30 cellular contexts compared by ENCODE assay signal in the genomic region with DNA sequence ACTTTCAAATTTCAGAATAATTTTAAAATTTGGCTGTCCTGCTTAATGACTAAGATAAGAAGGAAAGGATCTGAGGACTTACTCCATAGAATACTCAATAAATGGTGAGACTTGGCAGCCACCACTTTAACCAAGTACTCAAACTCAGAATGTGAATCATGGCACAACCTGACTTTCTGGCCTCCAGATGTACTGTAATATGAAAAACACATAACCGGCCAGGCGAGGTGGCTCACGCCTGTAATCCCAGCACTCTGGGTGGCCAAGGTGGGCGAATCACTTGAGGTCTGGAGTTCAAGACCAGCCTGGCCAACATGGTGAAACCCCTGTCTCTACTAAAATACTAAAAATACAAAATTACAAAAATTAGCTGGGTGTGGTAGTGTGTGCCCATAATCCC.
"Had no signal": no experiment of that assay in that cellular context is flagged by ENCODE, and none has a peak within 500 bp of the region (broad histone marks: within the 10 kb centered on the region; RNA-seq: fewer than 3 reads in every experiment).

No MANE protein-coding gene starts in this region.

- H3K4me1 Mint-ChIP-seq: mesothelial cell of epicardium; naive B cell; stimulated activated effector memory CD8-positive, alpha-beta T cell treated with anti-CD3 and anti-CD28 coated beads, Interleukin-12 subunit alpha, Interleukin-12 subunit beta, amount 100 ng/mL, for 72 hours had no signal

- H3K27ac ChIP-seq: colonic mucosa, left ventricle myocardium inferior, neutrophil, sigmoid colon, thyroid gland, upper lobe of right lung, VCaP had no signal

- H3K27me3 ChIP-seq: colonic mucosa, dorsolateral prefrontal cortex, gastrocnemius medialis, neutrophil, ovary, sigmoid colon, thyroid gland, upper lobe of right lung had no signal

- DNase-seq: activated CD4-positive, alpha-beta memory T cell treated with anti-CD3 and anti-CD28 coated beads for 36 hours; activated CD4-positive, alpha-beta T cell treated with anti-CD3 and anti-CD28 coated beads for 4 hours; activated naive CD4-positive, alpha-beta T cell; activated T-cell treated with anti-CD3 and anti-CD28 coated beads, Interleukin-2, amount 50 U/mL, for 48 hours; cerebellar nuclear complex; colonic mucosa; dorsolateral prefrontal cortex; effector memory CD4-positive, alpha-beta T cell; gastrocnemius medialis; glutamatergic neuron; islet precursor cell; left ventricle myocardium inferior; naive B cell; nephron progenitor cell; ovary; sigmoid colon; stimulated activated CD4-positive, alpha-beta T cell treated with anti-CD3 and anti-CD28 coated beads, Interleukin-4, amount 100 ng/mL, for 24 hours; substantia nigra; SW 1271; T-helper 9 cell; thyroid gland; upper lobe of right lung had no signal

- H3K27ac Mint-ChIP-seq: activated CD4-positive, alpha-beta memory T cell treated with anti-CD3 and anti-CD28 coated beads for 36 hours; activated naive CD4-positive, alpha-beta T cell treated with anti-CD3 and anti-CD28 coated beads, Interleukin-2, amount 50 U/mL, for 72 hours; mesothelial cell of epicardium; naive B cell; progenitor cell of endocrine pancreas; stimulated activated effector memory CD8-positive, alpha-beta T cell treated with anti-CD3 and anti-CD28 coated beads, Interleukin-12 subunit alpha, Interleukin-12 subunit beta, amount 100 ng/mL, for 72 hours; stimulated activated naive CD8-positive, alpha-beta T cell treated with anti-CD3 and anti-CD28 coated beads, Interleukin-15, Interleukin-2, amounts not matched to agents 100 ng/mL and 50 ng/mL, for 24 hours; T-helper 1 cell treated with Interleukin-12 subunit alpha and Interleukin-12 subunit beta and Interleukin-4 antibody, amounts not matched to agents 30 μg/mL and 1 μg/mL, for 36 hours had no signal

- H3K4me3 Mint-ChIP-seq: activated CD4-positive, alpha-beta memory T cell treated with anti-CD3 and anti-CD28 coated beads for 36 hours; mesothelial cell of epicardium; naive B cell; nephron progenitor cell; stimulated activated effector memory CD8-positive, alpha-beta T cell treated with anti-CD3 and anti-CD28 coated beads, Interleukin-12 subunit alpha, Interleukin-12 subunit beta, amount 100 ng/mL, for 72 hours; stimulated activated naive CD8-positive, alpha-beta T cell treated with anti-CD3 and anti-CD28 coated beads, Interleukin-15, Interleukin-2, amounts not matched to agents 100 ng/mL and 50 ng/mL, for 24 hours; T-helper 1 cell treated with Interleukin-12 subunit alpha and Interleukin-12 subunit beta and Interleukin-4 antibody, amounts not matched to agents 30 μg/mL and 1 μg/mL, for 36 hours had no signal

- H3K4me1 ChIP-seq: colonic mucosa, left ventricle myocardium inferior, thyroid gland, upper lobe of right lung had no signal

- H3K9me3 Mint-ChIP-seq: activated CD4-positive, alpha-beta memory T cell treated with anti-CD3 and anti-CD28 coated beads for 36 hours; activated naive CD4-positive, alpha-beta T cell treated with anti-CD3 and anti-CD28 coated beads, Interleukin-2, amount 50 U/mL, for 72 hours; mesothelial cell of epicardium; naive B cell; nephron progenitor cell; stimulated activated effector memory CD8-positive, alpha-beta T cell treated with anti-CD3 and anti-CD28 coated beads, Interleukin-12 subunit alpha, Interleukin-12 subunit beta, amount 100 ng/mL, for 72 hours; stimulated activated naive CD8-positive, alpha-beta T cell treated with anti-CD3 and anti-CD28 coated beads, Interleukin-15, Interleukin-2, amounts not matched to agents 100 ng/mL and 50 ng/mL, for 24 hours; T-helper 1 cell treated with Interleukin-12 subunit alpha and Interleukin-12 subunit beta and Interleukin-4 antibody, amounts not matched to agents 30 μg/mL and 1 μg/mL, for 36 hours had no signal

- H3K4me3 ChIP-seq: colonic mucosa, dorsolateral prefrontal cortex, gastrocnemius medialis, left ventricle myocardium inferior, ovary, sigmoid colon, thyroid gland, upper lobe of right lung had no signal

- ATAC-seq: stimulated activated effector memory CD8-positive, alpha-beta T cell treated with anti-CD3 and anti-CD28 coated beads, Interleukin-12 subunit alpha, Interleukin-12 subunit beta, amount 100 ng/mL, for 72 hours; upper lobe of right lung had no signal

- H3K27me3 Mint-ChIP-seq: activated CD4-positive, alpha-beta memory T cell treated with anti-CD3 and anti-CD28 coated beads for 36 hours; progenitor cell of endocrine pancreas; stimulated activated naive CD8-positive, alpha-beta T cell treated with anti-CD3 and anti-CD28 coated beads, Interleukin-15, Interleukin-2, amounts not matched to agents 100 ng/mL and 50 ng/mL, for 24 hours had no signal

- H3K36me3 Mint-ChIP-seq: activated CD4-positive, alpha-beta memory T cell treated with anti-CD3 and anti-CD28 coated beads for 36 hours; activated naive CD4-positive, alpha-beta T cell treated with anti-CD3 and anti-CD28 coated beads, Interleukin-2, amount 50 U/mL, for 72 hours; mesothelial cell of epicardium; naive B cell; stimulated activated effector memory CD8-positive, alpha-beta T cell treated with anti-CD3 and anti-CD28 coated beads, Interleukin-12 subunit alpha, Interleukin-12 subunit beta, amount 100 ng/mL, for 72 hours had no signal

- H3K36me3 ChIP-seq: colonic mucosa, gastrocnemius medialis, left ventricle myocardium inferior, neutrophil, ovary, sigmoid colon, thyroid gland, upper lobe of right lung had no signal

- H3K9me3 ChIP-seq: colonic mucosa, gastrocnemius medialis, left ventricle myocardium inferior, neutrophil, ovary, sigmoid colon, thyroid gland, upper lobe of right lung had no signal
